1 cellular context compared by ENCODE assay signal in the genomic region with DNA sequence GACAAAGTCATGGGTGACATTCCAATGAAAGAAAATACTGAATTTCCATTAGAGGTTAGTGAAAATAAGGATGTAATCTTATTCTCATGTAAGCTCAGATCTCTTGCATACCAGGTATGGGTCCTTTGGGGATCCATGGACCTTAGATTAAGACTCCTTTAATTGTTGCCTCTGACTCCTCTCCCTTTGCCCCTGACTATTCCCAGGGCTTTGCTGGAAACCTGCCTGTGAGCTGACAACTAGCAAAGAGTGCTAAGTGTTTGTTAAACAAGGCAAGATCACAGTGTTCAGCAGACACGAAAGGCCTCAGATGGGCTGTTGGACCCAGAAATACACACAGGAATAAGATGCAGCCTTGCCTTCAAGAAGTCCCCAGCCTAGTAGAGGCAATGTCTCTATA.
TF ChIP-seq lines count a peak whose summit lies in the region.

No MANE protein-coding gene starts in this region.

TF ChIP-seq in K562, 482 proteins besides CTCF, POLR2A, EP300 and RAD21:
- no peak for TF ChIP-seq BRCA1 (IDR thresholded peaks at IDR 0.05)
- TF ChIP-seq BRCA1 (CRISPR knock-in tag; IDR thresholded peaks at IDR 0.05) = no peak
- no peak for TF ChIP-seq BRD9 (IDR thresholded peaks at IDR 0.05; ENCODE audit: low read depth, partially characterized antibody)
TF ChIP-seq in K562: peak in this region for 0.
